Comparison of ENCODE assay signal across 8 cellular contexts in the genomic region with DNA sequence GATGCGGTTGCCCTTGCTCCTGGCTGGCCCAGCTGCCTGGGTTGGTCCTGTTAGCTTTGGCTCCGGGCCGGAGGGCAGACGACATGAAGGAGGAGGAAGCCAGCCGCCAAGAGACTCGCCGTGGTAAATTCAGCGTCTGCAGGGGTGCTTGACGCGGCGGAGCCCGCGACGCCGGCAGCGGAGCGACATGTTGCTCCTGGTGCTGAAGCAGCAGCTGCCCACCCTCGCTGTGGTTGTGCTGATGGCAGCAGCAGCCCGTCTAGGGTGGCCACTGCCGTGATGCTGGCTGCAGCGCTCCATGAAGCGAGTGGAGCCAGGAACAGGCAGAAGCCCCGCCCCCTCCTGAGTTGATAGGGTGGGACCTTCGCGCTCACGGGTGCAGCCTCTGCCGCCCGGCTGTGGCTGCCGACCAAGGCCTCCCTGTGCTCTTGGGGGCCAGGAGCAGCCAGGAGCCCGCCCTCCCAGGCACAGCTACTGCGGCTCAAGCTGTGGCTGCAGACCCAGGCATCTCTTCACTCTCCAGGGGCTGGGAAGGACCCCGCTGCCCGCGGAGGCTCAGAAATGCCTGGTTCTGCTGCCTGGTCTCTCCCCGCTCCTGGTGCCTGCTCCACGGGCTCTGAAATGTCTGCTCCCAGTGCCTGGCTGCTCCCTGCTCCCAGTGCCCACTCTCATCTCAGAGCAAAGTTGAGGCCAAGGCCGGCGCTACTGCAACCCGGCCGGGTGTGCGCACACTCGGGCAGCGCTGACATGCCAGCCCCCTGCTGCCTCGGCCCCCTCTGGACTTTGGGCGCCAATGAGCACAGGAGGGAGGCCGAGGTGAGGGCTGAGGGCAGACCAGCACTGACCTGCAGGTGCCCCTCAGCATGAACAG. TPM values are rescaled to one million over a fixed set of nuclear protein-coding genes. Genes with fewer than 3 reads are reported as not detected.
A peak's percentile ranks its signal among the peaks of the same experiment; 100 is the strongest.
DNase-seq lines count a peak whose midpoint lies in the region; ATAC-seq and TF ChIP-seq lines count a peak whose summit lies in the region.

No MANE protein-coding gene starts in this region.

- 12 to 14% methylated on average over 46 of the region's 46 CpGs for WGBS in ectodermal cell, 2 experiments

- POLR2A ChIA-PET in activated CD4-positive, alpha-beta memory T cell treated with anti-CD3 and anti-CD28 coated beads for 36 hours (lab: Charles Lee), result interaction anchor here (0.9 to 2.9 kb wide), 3 partner anchors 10 to 37 kb away, joined by 3 to 17 read pairs (median 7); partner anchors contain the start of genes SH3BP5L and ZNF672

- H3K27me3 ChIP-seq in ectodermal cell (ENCODE audit: control insufficient read depth, insufficient read depth, low read length, poor library complexity, severe bottlenecking), result peaks cover 53% of the 10 kb centered on the region

- H3K27ac ChIP-seq in ectodermal cell (ENCODE audit: insufficient read depth, low read depth, low read length, poor library complexity, severe bottlenecking), result no peak overlapping the region

- H3K9me3 Mint-ChIP-seq in CD14-positive monocyte, result no peaks in the 10 kb centered on the region
- H3K9me3 Mint-ChIP-seq in activated CD4-positive, alpha-beta memory T cell treated with anti-CD3 and anti-CD28 coated beads for 36 hours, result no peaks in the 10 kb centered on the region
- H3K9me3 Mint-ChIP-seq in memory B cell, result no peaks in the 10 kb centered on the region

- intact Hi-C loops in CD14-positive monocyte (cut with micrococcal nuclease), result no loop called here
- intact Hi-C loops in activated CD4-positive, alpha-beta memory T cell treated with anti-CD3 and anti-CD28 coated beads for 36 hours (cut with micrococcal nuclease), result loop anchor here (1.0 kb wide), 1 partner anchor 10 kb away; no protein-coding TSS in a partner anchor

- H3K9me3 ChIP-seq in ectodermal cell (ENCODE audit: control insufficient read depth, low read length), result no peaks in the 10 kb centered on the region

- peak overlapping the region; percentile 60 for H3K4me3 ChIP-seq in ectodermal cell (ENCODE audit: insufficient read depth, low read depth, low read length)

- H3K4me3 Mint-ChIP-seq in CD14-positive monocyte, result peak overlapping the region; percentile 85 to 90
- H3K4me3 Mint-ChIP-seq in activated CD4-positive, alpha-beta memory T cell treated with anti-CD3 and anti-CD28 coated beads for 36 hours, result peak overlapping the region; percentile 85
- peak overlapping the region; percentile 91 for H3K4me3 Mint-ChIP-seq in memory B cell

- H3K4me1 Mint-ChIP-seq in CD14-positive monocyte (peaks cover 32% of the 10 kb centered on the region), memory B cell (peaks cover 33% of the 10 kb centered on the region)
- peaks cover 31% of the 10 kb centered on the region for H3K4me1 Mint-ChIP-seq in activated CD4-positive, alpha-beta memory T cell treated with anti-CD3 and anti-CD28 coated beads for 36 hours (ENCODE audit: low read depth)

- H3K27ac Mint-ChIP-seq in CD14-positive monocyte (peak overlapping the region; percentile 76 to 91 (median 89)), memory B cell (peak overlapping the region; percentile 68)
- peak overlapping the region; percentile 65 for H3K27ac Mint-ChIP-seq in activated CD4-positive, alpha-beta memory T cell treated with anti-CD3 and anti-CD28 coated beads for 36 hours

- H3K27me3 Mint-ChIP-seq in CD14-positive monocyte (ENCODE audit: low read depth in 3 of 3) (peaks cover 0 to 4% (median 1%) of the 10 kb centered on the region in 3 donors), memory B cell (no peaks in the 10 kb centered on the region)
- H3K27me3 Mint-ChIP-seq in activated CD4-positive, alpha-beta memory T cell treated with anti-CD3 and anti-CD28 coated beads for 36 hours, result no peaks in the 10 kb centered on the region

- H3K4me1 ChIP-seq in ectodermal cell (ENCODE audit: control insufficient read depth, insufficient read depth, low read length), result peaks cover 5% of the 10 kb centered on the region

- ATAC-seq in GM19397 (IDR thresholded peaks at IDR 0.05; ENCODE audit: unreplicated experiment) (peak; percentile 61), HG03521 (IDR thresholded peaks at IDR 0.05; ENCODE audit: unreplicated experiment) (peak; percentile 47), memory B cell (ENCODE audit: low read depth) (peak; percentile 35)

- H3K36me3 Mint-ChIP-seq in CD14-positive monocyte (no peaks in the 10 kb centered on the region), memory B cell (no peaks in the 10 kb centered on the region)
- no peaks in the 10 kb centered on the region for H3K36me3 Mint-ChIP-seq in activated CD4-positive, alpha-beta memory T cell treated with anti-CD3 and anti-CD28 coated beads for 36 hours

- CTCF ChIA-PET in activated CD4-positive, alpha-beta memory T cell treated with anti-CD3 and anti-CD28 coated beads for 36 hours (lab: Charles Lee), result no interaction called here

- DNase-seq in CD14-positive monocyte (ENCODE audit: low spot score) (no peak), NCI-H748 (lab: John Stamatoyannopoulos, UW; ENCODE audit: unreplicated experiment) (peak; percentile 90), memory B cell (ENCODE audit: low spot score in 2 of 2) (peak; percentile 46 to 57)
- DNase-seq in activated CD4-positive, alpha-beta memory T cell treated with anti-CD3 and anti-CD28 coated beads for 36 hours, result peak; percentile 87
- DNase-seq in stimulated activated CD8-positive, alpha-beta memory T cell treated with anti-CD3 and anti-CD28 coated beads, Interleukin-12 subunit alpha, Interleukin-12 subunit beta, amount 100 ng/mL, for 4 hours (ENCODE audit: low read depth), result peak; percentile 66

- H3K36me3 ChIP-seq in ectodermal cell (ENCODE audit: control insufficient read depth, insufficient read depth, low read length), result no peaks in the 10 kb centered on the region

- no peak for TF ChIP-seq CTCF in CD14-positive monocyte (IDR thresholded peaks at IDR 0.05)

RNA-seq across cellular contexts. Expression of gene ZNF692, which starts 4.4 kb away (rescaled TPM):
- 1 to 10 TPM; 2.2 to 2.4 TPM for polyA plus RNA-seq in CD14-positive monocyte
- 10 to 100 TPM; 60.4 to 65.9 TPM for total RNA-seq in activated CD4-positive, alpha-beta memory T cell treated with anti-CD3 and anti-CD28 coated beads for 36 hours
- polyA plus RNA-seq in ectodermal cell (2013, experiment 1 of 4), result 63.6 TPM
- 47.8 TPM for polyA plus RNA-seq in ectodermal cell (2013, experiment 2 of 4)
- polyA plus RNA-seq in ectodermal cell (2013, experiment 3 of 4), result 58.8 TPM
- polyA plus RNA-seq in ectodermal cell (2013, experiment 4 of 4), result 66.0 TPM

RNA-seq across cellular contexts. Expression of gene ZNF672, which starts 25.2 kb away (rescaled TPM):
- polyA plus RNA-seq in CD14-positive monocyte, result 10 to 100 TPM; 23.4 to 23.9 TPM
- 10 to 100 TPM; 50.3 to 51.4 TPM for total RNA-seq in activated CD4-positive, alpha-beta memory T cell treated with anti-CD3 and anti-CD28 coated beads for 36 hours
- polyA plus RNA-seq in ectodermal cell (2013, experiment 1 of 4), result 38.3 TPM
- polyA plus RNA-seq in ectodermal cell (2013, experiment 2 of 4), result 31.5 TPM
- 28.3 TPM for polyA plus RNA-seq in ectodermal cell (2013, experiment 3 of 4)
- polyA plus RNA-seq in ectodermal cell (2013, experiment 4 of 4), result 29.7 TPM

RNA-seq across cellular contexts. Expression of gene SH3BP5L, which starts 37.5 kb away (rescaled TPM):
- polyA plus RNA-seq in CD14-positive monocyte, result 1 to 10 TPM; 4.0 to 4.3 TPM
- total RNA-seq in activated CD4-positive, alpha-beta memory T cell treated with anti-CD3 and anti-CD28 coated beads for 36 hours, result 10 to 100 TPM; 19.7 to 19.9 TPM
- polyA plus RNA-seq in ectodermal cell (2013, experiment 1 of 4), result 24.8 TPM
- polyA plus RNA-seq in ectodermal cell (2013, experiment 2 of 4), result 26.1 TPM
- polyA plus RNA-seq in ectodermal cell (2013, experiment 3 of 4), result 17.9 TPM
- 22.3 TPM for polyA plus RNA-seq in ectodermal cell (2013, experiment 4 of 4)

RNA-seq across cellular contexts. Expression of gene PGBD2, which starts 42.8 kb away (rescaled TPM):
- polyA plus RNA-seq in CD14-positive monocyte, result 1 to 10 TPM; 2.9 to 3.9 TPM
- total RNA-seq in activated CD4-positive, alpha-beta memory T cell treated with anti-CD3 and anti-CD28 coated beads for 36 hours, result 1 to 10 TPM; 4.2 to 4.3 TPM
- 9.7 TPM for polyA plus RNA-seq in ectodermal cell (2013, experiment 1 of 4)
- polyA plus RNA-seq in ectodermal cell (2013, experiment 2 of 4), result 14.1 TPM
- 8.5 TPM for polyA plus RNA-seq in ectodermal cell (2013, experiment 3 of 4)
- polyA plus RNA-seq in ectodermal cell (2013, experiment 4 of 4), result 8.6 TPM
